In genomic region chr6:23522751-23523527, GRCh38 we compare ENCODE assay signal across 30 cellular contexts.
DNase-seq lines count a peak whose midpoint lies in the region; ATAC-seq, FAIRE-seq and TF ChIP-seq lines count a peak whose summit lies in the region.
"Had no signal": no experiment of that assay in that cellular context is flagged by ENCODE, and none has a peak within 500 bp of the region (broad histone marks: within the 10 kb centered on the region; RNA-seq: fewer than 3 reads in every experiment).

No MANE protein-coding gene starts in this region.

- no peak overlapping the region for H2BK5ac ChIP-seq in neuronal stem cell (ENCODE audit: low read length)

- peak; percentile 53 for ATAC-seq in GM23338
- no peak for ATAC-seq in HG02798 (IDR thresholded peaks at IDR 0.05; ENCODE audit: poor library complexity, unreplicated experiment)
- ATAC-seq: activated T-cell treated with anti-CD3 and anti-CD28 coated beads, Interleukin-2, amount 50 U/mL, for 72 hours; HCT116; mucosa of descending colon; Right ventricle myocardium inferior; sciatic nerve; stimulated activated memory B cell treated with anti-CD40 and anti-IgM and Interleukin-4, amounts not matched to agents 10 μg/mL and 1 μg/mL and 100 μg/mL, for 72 hours; upper lobe of right lung had no signal

- no peak overlapping the region for H3K4ac ChIP-seq in neuronal stem cell (ENCODE audit: low read length)

- H3K9me2 ChIP-seq in GM23338 (ENCODE audit: insufficient read depth): no peaks in the 10 kb centered on the region

- no peak overlapping the region for H3K18ac ChIP-seq in neuronal stem cell (ENCODE audit: low read length)

- no peaks in the 10 kb centered on the region for H3K36me3 Mint-ChIP-seq in GM23338 (ENCODE audit: low read depth)
- H3K36me3 Mint-ChIP-seq: stimulated activated memory B cell treated with anti-CD40 and anti-IgM and Interleukin-4, amounts not matched to agents 10 μg/mL and 1 μg/mL and 100 μg/mL, for 72 hours had no signal

- no peaks in the 10 kb centered on the region for H3K79me1 ChIP-seq in neuronal stem cell (ENCODE audit: low read depth, low read length)

- H3K4me2 ChIP-seq in GM23338 (no peak overlapping the region), neuronal stem cell (ENCODE audit: insufficient read depth, low read length, poor library complexity, severe bottlenecking) (no peak overlapping the region)
- H3K4me2 ChIP-seq: BLaER1, PC-9 had no signal

- no peak overlapping the region for H2BK15ac ChIP-seq in neuronal stem cell (ENCODE audit: low read length)

- no peak for TF ChIP-seq CTCF in GM23338 (conservative IDR thresholded peaks at IDR 0.05; ENCODE audit: low read depth in 2 of 2)
- TF ChIP-seq CTCF in bronchial epithelial cell (IDR thresholded peaks at IDR 0.05; ENCODE audit: insufficient read depth, low read length, severe bottlenecking): no peak

- H3K9me3 ChIP-seq in neuronal stem cell (replicated peaks in 1 of 2; ENCODE audit: control insufficient read depth in 2 of 2, insufficient read depth in 1 of 2, low read depth in 1 of 2, low read length in 2 of 2): no peaks in the 10 kb centered on the region
- H3K9me3 ChIP-seq: adrenal gland, BLaER1, breast epithelium, Caco-2, mucosa of descending colon, upper lobe of right lung had no signal

- H3K4me1 ChIP-seq in GM23338 (ENCODE audit: insufficient read depth): peaks cover 15% of the 10 kb centered on the region; the same call in 1 of the 2 replicates
- H3K4me1 ChIP-seq in neuronal stem cell (ENCODE audit: control insufficient read depth in 2 of 2, insufficient read depth in 1 of 2, low read depth in 1 of 2, low read length in 2 of 2): peaks cover 0 to 4% of the 10 kb centered on the region in 2 donors
- H3K4me1 ChIP-seq: adrenal gland, BLaER1, breast epithelium, Caco-2, upper lobe of right lung had no signal

- H3K4me3 ChIP-seq in GM23338: no peak overlapping the region
- H3K4me3 ChIP-seq in bronchial epithelial cell (ENCODE audit: low read depth, low read length): no peak overlapping the region
- no peak overlapping the region for H3K4me3 ChIP-seq in neuronal stem cell (ENCODE audit: low read length in 2 of 2)
- H3K4me3 ChIP-seq: adrenal gland, BLaER1, breast epithelium, mucosa of descending colon, PC-9, upper lobe of right lung had no signal

- H3K27ac Mint-ChIP-seq in GM23338: peak overlapping the region; percentile 46; the same call in 1 of the 2 replicates
- H3K27ac Mint-ChIP-seq: activated T-cell treated with anti-CD3 and anti-CD28 coated beads, Interleukin-2, amount 50 U/mL, for 72 hours; stimulated activated memory B cell treated with anti-CD40 and anti-IgM and Interleukin-4, amounts not matched to agents 10 μg/mL and 1 μg/mL and 100 μg/mL, for 72 hours had no signal

- H3K9me3 Mint-ChIP-seq in GM23338: 0 out of 3 replicates have a peak, but pooled peaks cover 4% of the 10 kb centered on the region

- FAIRE-seq in bronchial epithelial cell (lab: Jason Lieb, UNC): no peak

- no peak overlapping the region for H3K9ac ChIP-seq in neuronal stem cell (ENCODE audit: low read depth, low read length, poor library complexity)
- H3K9ac ChIP-seq: BLaER1 had no signal

- H3K36me3 ChIP-seq in GM23338 (ENCODE audit: insufficient read depth): no peaks in the 10 kb centered on the region
- no peaks in the 10 kb centered on the region for H3K36me3 ChIP-seq in bronchial epithelial cell (ENCODE audit: control insufficient read depth, insufficient read depth, low read length)
- no peaks in the 10 kb centered on the region for H3K36me3 ChIP-seq in neuronal stem cell (replicated peaks in 1 of 2; ENCODE audit: control insufficient read depth in 2 of 2, insufficient read depth in 2 of 2, low read length in 2 of 2)
- H3K36me3 ChIP-seq: adrenal gland, BLaER1, breast epithelium, upper lobe of right lung had no signal

- H3K27me3 Mint-ChIP-seq in GM23338 (ENCODE audit: insufficient read depth, low read depth, poor library complexity): no peaks in the 10 kb centered on the region
- H3K27me3 Mint-ChIP-seq: stimulated activated memory B cell treated with anti-CD40 and anti-IgM and Interleukin-4, amounts not matched to agents 10 μg/mL and 1 μg/mL and 100 μg/mL, for 72 hours had no signal

- no peaks in the 10 kb centered on the region for H3F3A ChIP-seq in GM23338 (replicated peaks; ENCODE audit: low read depth)

- H2BK120ac ChIP-seq in neuronal stem cell (ENCODE audit: low read depth, low read length): peak overlapping the region; percentile 5

- no peak overlapping the region for H4K91ac ChIP-seq in neuronal stem cell (ENCODE audit: low read depth, low read length, poor library complexity)

- H3K27ac ChIP-seq in GM23338 (ENCODE audit: low read depth) (no peak overlapping the region), neuronal stem cell (replicated peaks; ENCODE audit: low read length) (no peak overlapping the region)
- H3K27ac ChIP-seq: adrenal gland, BLaER1, breast epithelium, PC-9, upper lobe of right lung had no signal

- WGBS in neuronal stem cell (ENCODE audit: extremely low coverage in 2 of 2, insufficient read length in 2 of 2, insufficient replicate concordance in 1 of 2), 2 donors: no CpG with 5 or more reads among the region's 10 CpGs

- no peak overlapping the region for H2BK12ac ChIP-seq in neuronal stem cell (ENCODE audit: low read length)

- peaks cover 15% of the 10 kb centered on the region; the same call in 2 of the 3 replicates for H3K4me1 Mint-ChIP-seq in GM23338
- H3K4me1 Mint-ChIP-seq: stimulated activated memory B cell treated with anti-CD40 and anti-IgM and Interleukin-4, amounts not matched to agents 10 μg/mL and 1 μg/mL and 100 μg/mL, for 72 hours had no signal

- H3K79me2 ChIP-seq in GM23338 (replicated peaks; ENCODE audit: insufficient read depth): no peaks in the 10 kb centered on the region

- peak overlapping the region; percentile 1 for H3K14ac ChIP-seq in neuronal stem cell (ENCODE audit: low read length)

- H4K20me1 ChIP-seq in GM23338 (replicated peaks; ENCODE audit: insufficient read depth): no peaks in the 10 kb centered on the region
- H4K20me1 ChIP-seq: BLaER1 had no signal

- H2AFZ ChIP-seq in GM23338 (peak overlapping the region; percentile 83), neuronal stem cell (ENCODE audit: low read length) (peak overlapping the region; percentile 72)
- H2AFZ ChIP-seq: PC-9 had no signal

- H3K4me3 Mint-ChIP-seq in GM23338: no peak overlapping the region
- H3K4me3 Mint-ChIP-seq: activated T-cell treated with anti-CD3 and anti-CD28 coated beads, Interleukin-2, amount 50 U/mL, for 72 hours; stimulated activated memory B cell treated with anti-CD40 and anti-IgM and Interleukin-4, amounts not matched to agents 10 μg/mL and 1 μg/mL and 100 μg/mL, for 72 hours had no signal

- H2AK5ac ChIP-seq in neuronal stem cell (ENCODE audit: low read depth, low read length): no peak overlapping the region

- no peaks in the 10 kb centered on the region for H3K27me3 ChIP-seq in GM23338 (ENCODE audit: insufficient read depth)
- no peaks in the 10 kb centered on the region for H3K27me3 ChIP-seq in bronchial epithelial cell (ENCODE audit: control insufficient read depth, insufficient read depth, low read length)
- H3K27me3 ChIP-seq in neuronal stem cell (ENCODE audit: control insufficient read depth in 3 of 3, insufficient read depth in 3 of 3, low read depth in 1 of 3, low read length in 3 of 3): no peaks in the 10 kb centered on the region
- H3K27me3 ChIP-seq: adrenal gland, BLaER1, breast epithelium, upper lobe of right lung had no signal

- DNase-seq in GM23338 (ENCODE audit: low spot score) (peak; percentile 17), NCI-H82 (lab: John Stamatoyannopoulos, UW) (peak; percentile 91), bronchial epithelial cell (ENCODE audit: low read depth) (peak; percentile 34), neuronal stem cell (ENCODE audit: low spot score) (no peak), mucosa of gallbladder (ENCODE audit: low spot score) (no peak), NCI-H1930 (lab: John Stamatoyannopoulos, UW) (no peak), NCI-H526 (lab: John Stamatoyannopoulos, UW) (no peak)
- DNase-seq: ACHN; activated CD4-positive, CD25-positive, alpha-beta regulatory T cell; activated naive CD4-positive, alpha-beta T cell treated with Interleukin-2 at 50 U/mL for 16 hours; activated T-cell treated with anti-CD3 and anti-CD28 coated beads, Interleukin-2, amount 50 U/mL, for 72 hours; Caco-2; DND-41; effector CD4-positive, alpha-beta T cell; kidney glomerular epithelial cell; mucosa of descending colon; NCI-H187 treated with DMSO at 0.1 percent for 48 hours; NK-92 treated with Interleukin-12 subunit alpha and Interleukin-12 subunit beta, amount 100 ng/mL, for 24 hours; PC-9; stimulated activated CD4-positive, alpha-beta T cell treated with anti-CD3 and anti-CD28 coated beads, Interleukin-4, amount 100 ng/mL, for 24 hours; substantia nigra; upper lobe of right lung had no signal

- H4K8ac ChIP-seq in neuronal stem cell (ENCODE audit: low read depth, low read length): no peak overlapping the region

- no peak overlapping the region for H3K23ac ChIP-seq in neuronal stem cell (ENCODE audit: low read depth, low read length, poor library complexity)

TF ChIP-seq in GM23338, 12 proteins besides CTCF, POLR2A, EP300 and RAD21:
- TF ChIP-seq JUNB (IDR thresholded peaks at IDR 0.05; ENCODE audit: unreplicated experiment): no peak
- no peak for TF ChIP-seq ETS1 (IDR thresholded peaks at IDR 0.05)
- no peak for TF ChIP-seq EZH2 (IDR thresholded peaks at IDR 0.05; ENCODE audit: low read depth, unreplicated experiment)

Comparison
In these comparisons a context has a peak if more than half of its experiments do, and no peak if none do; other contexts are left out.
1. DNase-seq: peak in GM23338 (single experiment), NCI-H82 (single experiment) and bronchial epithelial cell (single experiment); none in neuronal stem cell (single experiment), mucosa of gallbladder (single experiment), NCI-H1930 (0 of 2) and NCI-H526 (0 of 2).